14 cellular contexts compared by ENCODE assay signal in genomic region chr19:14509382-14509781, GRCh38. TPM values are rescaled to one million over a fixed set of nuclear protein-coding genes. Genes with fewer than 3 reads are reported as not detected.
DNase-seq lines count a peak whose midpoint lies in the region; ATAC-seq and TF ChIP-seq lines count a peak whose summit lies in the region.
"Had no signal": no experiment of that assay in that cellular context is flagged by ENCODE, and none has a peak within 500 bp of the region (broad histone marks: within the 10 kb centered on the region; RNA-seq: fewer than 3 reads in every experiment).

No MANE protein-coding gene starts in this region.

- H3K79me2 ChIP-seq in GM23248 (ENCODE audit: insufficient read depth) (peaks cover 7% of the 10 kb centered on the region), smooth muscle cell (ENCODE audit: low read depth) (no peaks in the 10 kb centered on the region)

- H3F3A ChIP-seq in GM23248 (ENCODE audit: insufficient read depth): peaks cover 57% of the 10 kb centered on the region
- H3F3A ChIP-seq in smooth muscle cell (ENCODE audit: low read depth): peaks cover 15% of the 10 kb centered on the region

- intact Hi-C loops in testis (cut with DNase I; ENCODE audit: low total_unique reads): no loop called here

- H3K4me2 ChIP-seq in GM23248 (ENCODE audit: unreplicated experiment) (no peak overlapping the region), smooth muscle cell (no peak overlapping the region)

- H3K4me1 Mint-ChIP-seq in CD4-positive, CD25-positive, alpha-beta regulatory T cell: peaks cover 15 to 75% (median 35%) of the 10 kb centered on the region in 4 donors
- H3K4me1 Mint-ChIP-seq in central memory CD8-positive, alpha-beta T cell: peaks cover 39% of the 10 kb centered on the region

- ATAC-seq in CD4-positive, CD25-positive, alpha-beta regulatory T cell (ENCODE audit: low read depth in 2 of 2): no peak
- ATAC-seq in central memory CD8-positive, alpha-beta T cell (replicated peaks; ENCODE audit: extremely low read depth, poor library complexity, severe bottlenecking): no peak
- no peak for ATAC-seq in HG02588 (IDR thresholded peaks at IDR 0.05; ENCODE audit: unreplicated experiment)

- H3K27me3 Mint-ChIP-seq in CD4-positive, CD25-positive, alpha-beta regulatory T cell: no peaks in the 10 kb centered on the region
- H3K27me3 Mint-ChIP-seq in central memory CD8-positive, alpha-beta T cell: no peaks in the 10 kb centered on the region

- no peak for TF ChIP-seq POLR2A in testis (IDR thresholded peaks at IDR 0.05)

- DNase-seq in CD4-positive, CD25-positive, alpha-beta regulatory T cell: no peak
- no peak for DNase-seq in GM23248
- DNase-seq in central memory CD8-positive, alpha-beta T cell (ENCODE audit: low spot score in 2 of 2): no peak
- DNase-seq in smooth muscle cell (lab: John Stamatoyannopoulos, UW; ENCODE audit: unreplicated experiment): no peak
- no peak for DNase-seq in testis
- DNase-seq: foreskin melanocyte; NCI-H1048; NK-92 treated with Interleukin-12 subunit alpha and Interleukin-12 subunit beta, amount 100 ng/mL, for 24 hours; SHP77 treated with DMSO at 0.1 percent for 48 hours; sigmoid colon; uterus had no signal

- in situ Hi-C loops in GM23248 (cut with MboI): no loop called here

- H3K4me3 Mint-ChIP-seq in CD4-positive, CD25-positive, alpha-beta regulatory T cell: peak overlapping the region in 2 of 4 donors; percentile 9 to 50
- H3K4me3 Mint-ChIP-seq in central memory CD8-positive, alpha-beta T cell: no peak overlapping the region
- H3K4me3 Mint-ChIP-seq: neural crest cell had no signal

- 95 to 96% methylated on average over 4 of the region's 4 CpGs for WGBS in GM23248 (ENCODE audit: low coverage in 1 of 2, low lambda C conversion rate in 2 of 2, missing lambda C conversion rate in 2 of 2), 2 experiments
- 96% methylated on average over 4 of the region's 4 CpGs for WGBS in smooth muscle cell (ENCODE audit: low lambda C conversion rate)
- 91 to 97% methylated on average over 3 to 4 of the region's 4 CpGs for WGBS in testis, 2 donors

- H4K20me1 ChIP-seq in GM23248 (ENCODE audit: insufficient read depth) (no peaks in the 10 kb centered on the region), smooth muscle cell (ENCODE audit: low read depth) (peaks cover 12% of the 10 kb centered on the region)

- H3K27ac ChIP-seq in CD4-positive, CD25-positive, alpha-beta regulatory T cell (ENCODE audit: insufficient read depth, low read length, poor library complexity, severe bottlenecking): no peak overlapping the region
- H3K27ac ChIP-seq in GM23248: no peak overlapping the region
- peak overlapping the region; percentile 90 for H3K27ac ChIP-seq in neutrophil
- H3K27ac ChIP-seq in smooth muscle cell (ENCODE audit: low read depth): no peak overlapping the region
- no peak overlapping the region for H3K27ac ChIP-seq in testis

- 0 out of 2 replicates have a peak overlapping the region, but pooled peaks have one; percentile 68 for H2AFZ ChIP-seq in GM23248
- H2AFZ ChIP-seq in smooth muscle cell (ENCODE audit: low read depth): no peak overlapping the region

- peak overlapping the region; percentile 26 to 62 (median 35) for H3K27ac Mint-ChIP-seq in CD4-positive, CD25-positive, alpha-beta regulatory T cell
- H3K27ac Mint-ChIP-seq in central memory CD8-positive, alpha-beta T cell (ENCODE audit: low read depth): peak overlapping the region; percentile 61

- no peak for TF ChIP-seq CTCF in neutrophil (IDR thresholded peaks at IDR 0.05)
- TF ChIP-seq CTCF in smooth muscle cell (IDR thresholded peaks at IDR 0.05; ENCODE audit: borderline replicate concordance, insufficient read depth, poor library complexity, severe bottlenecking): no peak
- no peak for TF ChIP-seq CTCF in testis (IDR thresholded peaks at IDR 0.05)

- H3K36me3 ChIP-seq in CD4-positive, CD25-positive, alpha-beta regulatory T cell (ENCODE audit: control insufficient read depth, insufficient read depth, low read length): peaks cover 8% of the 10 kb centered on the region
- H3K36me3 ChIP-seq in GM23248 (ENCODE audit: low read depth) (peaks cover 3% of the 10 kb centered on the region; the same call in 1 of the 2 replicates), neutrophil (peaks cover 6% of the 10 kb centered on the region), smooth muscle cell (ENCODE audit: low read depth) (peaks cover under 1% of the 10 kb centered on the region), testis (ENCODE audit: low read depth, missing control alignments) (no peaks in the 10 kb centered on the region)
- H3K36me3 ChIP-seq: uterus had no signal

- no peaks in the 10 kb centered on the region for H3K9me3 ChIP-seq in CD4-positive, CD25-positive, alpha-beta regulatory T cell (ENCODE audit: control insufficient read depth in 2 of 2, low read length in 2 of 2)
- H3K9me3 ChIP-seq in GM23248 (ENCODE audit: low read depth): no peaks in the 10 kb centered on the region
- H3K9me3 ChIP-seq in neutrophil: no peaks in the 10 kb centered on the region
- no peaks in the 10 kb centered on the region for H3K9me3 ChIP-seq in smooth muscle cell (replicated peaks; ENCODE audit: low read depth)
- no peaks in the 10 kb centered on the region for H3K9me3 ChIP-seq in testis
- H3K9me3 ChIP-seq: sigmoid colon, uterus had no signal

- H3K9me3 Mint-ChIP-seq in CD4-positive, CD25-positive, alpha-beta regulatory T cell: no peaks in the 10 kb centered on the region
- H3K9me3 Mint-ChIP-seq in central memory CD8-positive, alpha-beta T cell: no peaks in the 10 kb centered on the region
- H3K9me3 Mint-ChIP-seq: neural crest cell had no signal

- peaks cover under 1% of the 10 kb centered on the region for H3K36me3 Mint-ChIP-seq in CD4-positive, CD25-positive, alpha-beta regulatory T cell
- H3K36me3 Mint-ChIP-seq in central memory CD8-positive, alpha-beta T cell (ENCODE audit: insufficient read depth): peaks cover 44% of the 10 kb centered on the region

- H3K9ac ChIP-seq in GM23248 (no peak overlapping the region), smooth muscle cell (ENCODE audit: low read depth) (no peak overlapping the region)

- peaks cover 38% of the 10 kb centered on the region for H3K4me1 ChIP-seq in CD4-positive, CD25-positive, alpha-beta regulatory T cell (ENCODE audit: control insufficient read depth, insufficient read depth, low read length, poor library complexity, severe bottlenecking)
- H3K4me1 ChIP-seq in GM23248 (ENCODE audit: insufficient read depth) (peaks cover 40% of the 10 kb centered on the region), neutrophil (ENCODE audit: control insufficient read depth in 1 of 2, insufficient read depth in 1 of 2, low read depth in 1 of 2, low read length in 1 of 2) (peaks cover 64 to 66% of the 10 kb centered on the region in 2 experiments), smooth muscle cell (ENCODE audit: low read depth) (no peaks in the 10 kb centered on the region), testis (peaks cover 3% of the 10 kb centered on the region)
- H3K4me1 ChIP-seq: uterus had no signal

- H3K4me3 ChIP-seq in CD4-positive, CD25-positive, alpha-beta regulatory T cell (ENCODE audit: low read depth, low read length): no peak overlapping the region
- H3K4me3 ChIP-seq in GM23248: no peak overlapping the region
- peak overlapping the region in 1 of 2 experiments; percentile 34 for H3K4me3 ChIP-seq in neutrophil (ENCODE audit: low read depth in 1 of 2, low read length in 1 of 2)
- no peak overlapping the region for H3K4me3 ChIP-seq in smooth muscle cell
- no peak overlapping the region for H3K4me3 ChIP-seq in testis
- H3K4me3 ChIP-seq: sigmoid colon, uterus had no signal

- H3K27me3 ChIP-seq in CD4-positive, CD25-positive, alpha-beta regulatory T cell (ENCODE audit: control insufficient read depth, insufficient read depth, low read length): no peaks in the 10 kb centered on the region
- no peaks in the 10 kb centered on the region for H3K27me3 ChIP-seq in GM23248 (replicated peaks; ENCODE audit: insufficient read depth)
- no peaks in the 10 kb centered on the region for H3K27me3 ChIP-seq in neutrophil
- no peaks in the 10 kb centered on the region for H3K27me3 ChIP-seq in smooth muscle cell (ENCODE audit: low read depth)
- no peaks in the 10 kb centered on the region for H3K27me3 ChIP-seq in testis
- H3K27me3 ChIP-seq: sigmoid colon, uterus had no signal

- no peaks in the 10 kb centered on the region for H3K9me2 ChIP-seq in GM23248 (ENCODE audit: insufficient read depth)

RNA-seq across cellular contexts. Expression of gene DNAJB1, which starts 8.8 kb away (rescaled TPM):
- total RNA-seq in CD4-positive, CD25-positive, alpha-beta regulatory T cell: 754 TPM
- 100 to 1,000 TPM; 302 to 349 (median 332) TPM for polyA plus RNA-seq in CD4-positive, CD25-positive, alpha-beta regulatory T cell
- 82.5 and 101 TPM in 2 replicates for total RNA-seq in GM23248 (2014; rRNA removed; shearing (Covaris generic))
- 124 and 127 TPM in 2 replicates for polyA plus RNA-seq in GM23248 (2016; fragmentation: Nextera tagmentation; extraction: Ambion mirVana)
- total RNA-seq in smooth muscle cell: 96.1 and 114 TPM in 2 replicates
- 152 and 175 TPM in 2 replicates for polyA plus RNA-seq in smooth muscle cell
- 100 to 1,000 TPM; 185 to 245 TPM for total RNA-seq in testis
- polyA plus RNA-seq in testis (ENCODE audit: insufficient read depth, low read depth, low replicate concordance): 386 TPM

RNA-seq across cellular contexts. Expression of gene GIPC1, which starts 13.5 kb away (rescaled TPM):
- 37.5 TPM for total RNA-seq in CD4-positive, CD25-positive, alpha-beta regulatory T cell
- 10 to 100 TPM; 44.0 to 62.0 (median 55.7) TPM for polyA plus RNA-seq in CD4-positive, CD25-positive, alpha-beta regulatory T cell
- total RNA-seq in GM23248 (2014; rRNA removed; shearing (Covaris generic)): 143 and 173 TPM in 2 replicates
- polyA plus RNA-seq in GM23248 (2016; fragmentation: Nextera tagmentation; extraction: Ambion mirVana) (106 and 112 TPM in 2 replicates), smooth muscle cell (142 and 178 TPM in 2 replicates), testis (ENCODE audit: insufficient read depth, low read depth, low replicate concordance) (47.8 TPM)
- total RNA-seq in smooth muscle cell (73.0 and 81.8 TPM in 2 replicates), testis (10 to 100 TPM; 55.0 to 57.5 TPM)

RNA-seq across cellular contexts. Expression of gene TECR, which starts 20.0 kb away (rescaled TPM):
- total RNA-seq in CD4-positive, CD25-positive, alpha-beta regulatory T cell: 159 TPM
- 100 to 1,000 TPM; 304 to 351 (median 335) TPM for polyA plus RNA-seq in CD4-positive, CD25-positive, alpha-beta regulatory T cell
- total RNA-seq in GM23248 (2014; rRNA removed; shearing (Covaris generic)): 38.8 and 40.1 TPM in 2 replicates
- polyA plus RNA-seq in GM23248 (2016; fragmentation: Nextera tagmentation; extraction: Ambion mirVana) (129 and 132 TPM in 2 replicates), smooth muscle cell (216 and 252 TPM in 2 replicates), testis (ENCODE audit: insufficient read depth, low read depth, low replicate concordance) (418 TPM)
- total RNA-seq in smooth muscle cell (80.6 and 86.1 TPM in 2 replicates), testis (100 to 1,000 TPM; 164 to 192 TPM)

RNA-seq across cellular contexts. Expression of gene PTGER1, which starts 34.2 kb away (rescaled TPM):
- not detected for total RNA-seq in CD4-positive, CD25-positive, alpha-beta regulatory T cell
- not detected for polyA plus RNA-seq in CD4-positive, CD25-positive, alpha-beta regulatory T cell
- total RNA-seq in GM23248 (2014; rRNA removed; shearing (Covaris generic)): 0.22 and 2.5 TPM in 2 replicates
- polyA plus RNA-seq in GM23248 (2016; fragmentation: Nextera tagmentation; extraction: Ambion mirVana): 0.79 and 0.80 TPM in 2 replicates
- 0.27 TPM in 1 of 2 replicates, not detected in the other for total RNA-seq in smooth muscle cell
- 1.0 TPM in 1 of 2 replicates, not detected in the other for polyA plus RNA-seq in smooth muscle cell
- total RNA-seq in testis: 1 to 10 TPM; 1.4 to 1.5 TPM
- 0.22 TPM for polyA plus RNA-seq in testis (ENCODE audit: insufficient read depth, low read depth, low replicate concordance)
